ENCODE assay signal across 22 cellular contexts in the genomic region with DNA sequence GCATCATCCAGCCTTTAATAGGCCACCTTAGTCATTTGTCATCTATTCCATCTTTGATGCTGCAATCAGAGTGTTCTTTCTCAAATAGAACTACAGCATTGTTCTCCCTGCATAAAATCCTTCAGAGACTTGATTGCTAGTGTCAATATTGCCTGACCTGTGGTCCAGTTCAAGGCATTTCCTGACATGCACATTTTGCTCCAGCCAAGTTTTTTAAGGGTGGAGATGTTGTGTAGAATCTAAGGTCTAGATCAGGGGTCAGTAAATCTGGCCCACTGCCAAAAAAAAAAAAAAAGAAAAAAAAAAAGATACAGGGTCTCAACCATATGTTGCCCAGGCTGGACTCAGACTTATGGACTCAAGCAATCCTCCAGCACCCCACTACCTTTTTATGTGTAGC.
DNase-seq lines count a peak whose midpoint lies in the region; ATAC-seq, FAIRE-seq and TF ChIP-seq lines count a peak whose summit lies in the region.
"Had no signal": no experiment of that assay in that cellular context is flagged by ENCODE, and none has a peak within 500 bp of the region (broad histone marks: within the 10 kb centered on the region; RNA-seq: fewer than 3 reads in every experiment).

No MANE protein-coding gene starts in this region.

- FAIRE-seq in K562 (lab: Jason Lieb, UNC): no peak
- FAIRE-seq: D721Med, GM12878, H54 had no signal

- H3K27me3 ChIP-seq in K562 (ENCODE audit: control insufficient read depth in 2 of 2, insufficient read depth in 2 of 2, low read length in 2 of 2) (no peaks in the 10 kb centered on the region), right lobe of liver (no peaks in the 10 kb centered on the region), BE2C (no peaks in the 10 kb centered on the region)

- H3K9me1 ChIP-seq in K562 (ENCODE audit: control insufficient read depth, insufficient read depth, low read length): no peaks in the 10 kb centered on the region

- H3K4me1 ChIP-seq in K562 (replicated peaks in 1 of 2; ENCODE audit: control insufficient read depth in 2 of 2, insufficient read depth in 2 of 2, low read length in 2 of 2) (no peaks in the 10 kb centered on the region), right lobe of liver (peaks cover 0 to 8% (median 0%) of the 10 kb centered on the region in 4 donors), BE2C (peaks cover 13% of the 10 kb centered on the region; the same call in 1 of the 2 replicates)
- H3K4me1 ChIP-seq: Caco-2 had no signal

- H4K20me1 ChIP-seq in K562 (replicated peaks; ENCODE audit: control insufficient read depth, insufficient read depth, low read length): no peaks in the 10 kb centered on the region

- POLR2A ChIA-PET in K562 (lab: Yijun Ruan, JAX): no interaction called here

- H2AFZ ChIP-seq in K562 (ENCODE audit: low read depth, low read length): no peak overlapping the region
- H2AFZ ChIP-seq: GM23338 had no signal

- H3K4me3 ChIP-seq in K562 (no peak overlapping the region), right lobe of liver (no peak overlapping the region), BE2C (ENCODE audit: low read depth, low read length) (no peak overlapping the region)
- H3K4me3 ChIP-seq: GM12878, GM23338 had no signal

- H3K79me2 ChIP-seq in K562 (ENCODE audit: control insufficient read depth, insufficient read depth, low read length): no peaks in the 10 kb centered on the region

- H3K4me2 ChIP-seq in K562 (ENCODE audit: insufficient read depth, low read length): no peak overlapping the region
- H3K4me2 ChIP-seq: GM23338 had no signal

- no peak for TF ChIP-seq RAD21 in K562 (CRISPR knock-in tag; conservative IDR thresholded peaks at IDR 0.05 in 1 of 2, IDR thresholded peaks at IDR 0.05 in 1 of 2)

- intact Hi-C loops in K562 (cut with micrococcal nuclease) (no loop called here), right lobe of liver (cut with DNase I) (no loop called here)

- no peak for TF ChIP-seq EP300 in K562 (IDR thresholded peaks at IDR 0.05; ENCODE audit: low read length)

- ATAC-seq in K562 (no peak), right lobe of liver (peak; percentile 34 to 82 (median 68)), GM18907 (IDR thresholded peaks at IDR 0.05; ENCODE audit: unreplicated experiment) (no peak)
- ATAC-seq: GM12878, GM23338 had no signal

- CTCF ChIA-PET in K562 (lab: Yijun Ruan, JAX; ENCODE audit: low intra/inter-chr PET ratio): no interaction called here

- in situ Hi-C loops in K562 (cut with MboI): no loop called here

- H3K36me3 ChIP-seq in K562 (ENCODE audit: control insufficient read depth, insufficient read depth, low read length): no peaks in the 10 kb centered on the region
- H3K36me3 ChIP-seq in right lobe of liver: no peaks in the 10 kb centered on the region
- H3K36me3 ChIP-seq in BE2C: no peaks in the 10 kb centered on the region

- H3K9me3 ChIP-seq in K562 (replicated peaks; ENCODE audit: control insufficient read depth, insufficient read depth, low read depth, low read length) (no peaks in the 10 kb centered on the region; the same call in 1 of the 2 replicates), right lobe of liver (no peaks in the 10 kb centered on the region), BE2C (no peaks in the 10 kb centered on the region)
- H3K9me3 ChIP-seq: Caco-2 had no signal

- BruUV-seq in K562 (replicated peaks; lab: Mats Ljungman, UMichigan): no TSS peak

- DNase-seq in NCI-H748 (lab: John Stamatoyannopoulos, UW; ENCODE audit: unreplicated experiment) (peak; percentile 27), NCI-H748 treated with DMSO at 0.1 percent for 48 hours (lab: John Stamatoyannopoulos, UW) (no peak), HuH-7.5 (ENCODE audit: low spot score) (peak; percentile 12), K562 (ENCODE audit: extremely low read depth in 1 of 4, low spot score in 3 of 4) (no peak), right lobe of liver (no peak), AG20443 (ENCODE audit: low spot score) (no peak), BE2C (no peak)
- DNase-seq: Caco-2; CD4-positive, alpha-beta T cell; DMS153; DND-41; EL; HCEC 1CT; IMR-90; Kasumi-1; KBM-7 had no signal

- H3K9ac ChIP-seq in K562 (ENCODE audit: insufficient read depth in 1 of 2, low read depth in 2 of 2, low read length in 2 of 2): no peak overlapping the region

- TF ChIP-seq POLR2A in K562 (conservative IDR thresholded peaks at IDR 0.05) (no peak), right lobe of liver (IDR thresholded peaks at IDR 0.05) (no peak)

- TF ChIP-seq CTCF in K562 (IDR thresholded peaks at IDR 0.05 in 2 of 3, conservative IDR thresholded peaks at IDR 0.05 in 1 of 3; ENCODE audit: insufficient read depth in 2 of 3, low read depth in 1 of 3, low read length in 3 of 3) (no peak), right lobe of liver (IDR thresholded peaks at IDR 0.05) (no peak), BE2C (IDR thresholded peaks at IDR 0.05; ENCODE audit: low read depth, low read length) (no peak)

- no peak overlapping the region for H3K27ac ChIP-seq in K562 (ENCODE audit: extremely low read depth, low read depth, low read length)
- H3K27ac ChIP-seq in right lobe of liver: no peak overlapping the region
- H3K27ac ChIP-seq: C4-2B had no signal

TF ChIP-seq in K562, 482 proteins besides CTCF, POLR2A, EP300 and RAD21:
- TF ChIP-seq ZNF41 (CRISPR knock-in tag; conservative IDR thresholded peaks at IDR 0.05): no peak
- TF ChIP-seq CXXC5 (CRISPR knock-in tag; IDR thresholded peaks at IDR 0.05): no peak
- TF ChIP-seq, protein P1, sequence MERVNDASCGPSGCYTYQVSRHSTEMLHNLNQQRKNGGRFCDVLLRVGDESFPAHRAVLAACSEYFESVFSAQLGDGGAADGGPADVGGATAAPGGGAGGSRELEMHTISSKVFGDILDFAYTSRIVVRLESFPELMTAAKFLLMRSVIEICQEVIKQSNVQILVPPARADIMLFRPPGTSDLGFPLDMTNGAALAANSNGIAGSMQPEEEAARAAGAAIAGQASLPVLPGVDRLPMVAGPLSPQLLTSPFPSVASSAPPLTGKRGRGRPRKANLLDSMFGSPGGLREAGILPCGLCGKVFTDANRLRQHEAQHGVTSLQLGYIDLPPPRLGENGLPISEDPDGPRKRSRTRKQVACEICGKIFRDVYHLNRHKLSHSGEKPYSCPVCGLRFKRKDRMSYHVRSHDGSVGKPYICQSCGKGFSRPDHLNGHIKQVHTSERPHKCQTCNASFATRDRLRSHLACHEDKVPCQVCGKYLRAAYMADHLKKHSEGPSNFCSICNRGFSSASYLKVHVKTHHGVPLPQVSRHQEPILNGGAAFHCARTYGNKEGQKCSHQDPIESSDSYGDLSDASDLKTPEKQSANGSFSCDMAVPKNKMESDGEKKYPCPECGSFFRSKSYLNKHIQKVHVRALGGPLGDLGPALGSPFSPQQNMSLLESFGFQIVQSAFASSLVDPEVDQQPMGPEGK (CRISPR knock-in tag; IDR thresholded peaks at IDR 0.05; ENCODE audit: borderline replicate concordance): no peak
- peak; percentile 65; the same call in 1 of the 2 replicates for TF ChIP-seq NFIX (CRISPR knock-in tag; IDR thresholded peaks at IDR 0.05; ENCODE audit: low read depth)
- TF ChIP-seq TGIF2 (CRISPR knock-in tag; IDR thresholded peaks at IDR 0.05): no peak
- no peak for TF ChIP-seq TAF15 (IDR thresholded peaks at IDR 0.05; ENCODE audit: low read depth, low read length)
- TF ChIP-seq, protein P2, sequence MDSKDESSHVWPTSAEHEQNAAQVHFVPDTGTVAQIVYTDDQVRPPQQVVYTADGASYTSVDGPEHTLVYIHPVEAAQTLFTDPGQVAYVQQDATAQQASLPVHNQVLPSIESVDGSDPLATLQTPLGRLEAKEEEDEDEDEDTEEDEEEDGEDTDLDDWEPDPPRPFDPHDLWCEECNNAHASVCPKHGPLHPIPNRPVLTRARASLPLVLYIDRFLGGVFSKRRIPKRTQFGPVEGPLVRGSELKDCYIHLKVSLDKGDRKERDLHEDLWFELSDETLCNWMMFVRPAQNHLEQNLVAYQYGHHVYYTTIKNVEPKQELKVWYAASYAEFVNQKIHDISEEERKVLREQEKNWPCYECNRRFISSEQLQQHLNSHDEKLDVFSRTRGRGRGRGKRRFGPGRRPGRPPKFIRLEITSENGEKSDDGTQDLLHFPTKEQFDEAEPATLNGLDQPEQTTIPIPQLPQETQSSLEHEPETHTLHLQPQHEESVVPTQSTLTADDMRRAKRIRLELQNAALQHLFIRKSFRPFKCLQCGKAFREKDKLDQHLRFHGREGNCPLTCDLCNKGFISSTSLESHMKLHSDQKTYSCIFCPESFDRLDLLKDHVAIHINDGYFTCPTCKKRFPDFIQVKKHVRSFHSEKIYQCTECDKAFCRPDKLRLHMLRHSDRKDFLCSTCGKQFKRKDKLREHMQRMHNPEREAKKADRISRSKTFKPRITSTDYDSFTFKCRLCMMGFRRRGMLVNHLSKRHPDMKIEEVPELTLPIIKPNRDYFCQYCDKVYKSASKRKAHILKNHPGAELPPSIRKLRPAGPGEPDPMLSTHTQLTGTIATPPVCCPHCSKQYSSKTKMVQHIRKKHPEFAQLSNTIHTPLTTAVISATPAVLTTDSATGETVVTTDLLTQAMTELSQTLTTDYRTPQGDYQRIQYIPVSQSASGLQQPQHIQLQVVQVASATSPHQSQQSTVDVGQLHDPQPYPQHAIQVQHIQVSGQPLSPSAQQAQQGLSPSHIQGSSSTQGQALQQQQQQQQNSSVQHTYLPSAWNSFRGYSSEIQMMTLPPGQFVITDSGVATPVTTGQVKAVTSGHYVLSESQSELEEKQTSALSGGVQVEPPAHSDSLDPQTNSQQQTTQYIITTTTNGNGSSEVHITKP (IDR thresholded peaks at IDR 0.05; ENCODE audit: partially characterized antibody): no peak
- TF ChIP-seq NFIC (IDR thresholded peaks at IDR 0.05): peak; percentile 78
- no peak for TF ChIP-seq ZNF253 (CRISPR knock-in tag; conservative IDR thresholded peaks at IDR 0.05)
TF ChIP-seq in K562: peak in this region for 2.

Comparison
In these comparisons a context has a peak if more than half of its experiments do, and no peak if none do; other contexts are left out.
1. DNase-seq: peak in NCI-H748 (single experiment) and HuH-7.5 (single experiment); none in NCI-H748 treated with DMSO at 0.1 percent for 48 hours (single experiment), K562 (0 of 4), right lobe of liver (0 of 3), AG20443 (single experiment) and BE2C (single experiment).
2. ATAC-seq: peak in right lobe of liver (4 of 4); none in K562 (single experiment) and GM18907 (single experiment).